23 cellular contexts compared by ENCODE assay signal in genomic region chr20:8913452-8913851, GRCh38.
"Had no signal": no experiment of that assay in that cellular context is flagged by ENCODE, and none has a peak within 500 bp of the region (broad histone marks: within the 10 kb centered on the region; RNA-seq: fewer than 3 reads in every experiment).

No MANE protein-coding gene starts in this region.

- H3K4me1 ChIP-seq: esophagus muscularis mucosa, foreskin keratinocyte, left ventricle myocardium inferior, right lobe of liver, tibial nerve had no signal

- ATAC-seq: activated CD8-positive, alpha-beta T cell treated with anti-CD3 and anti-CD28 coated beads for 36 hours; activated T-cell treated with anti-CD3 and anti-CD28 coated beads, Interleukin-2, amount 50 U/mL, for 4 hours; activated T-helper 17 cell treated with anti-CD3 and anti-CD28 coated beads, Interleukin-2, amount 50 U/mL, for 72 hours; foreskin keratinocyte; mucosa of descending colon; right lobe of liver had no signal

- H3K27ac Mint-ChIP-seq: activated CD8-positive, alpha-beta T cell treated with anti-CD3 and anti-CD28 coated beads for 36 hours; activated T-helper 17 cell treated with anti-CD3 and anti-CD28 coated beads, Interleukin-2, amount 50 U/mL, for 72 hours; dendritic cell treated with granulocyte-macrophage colony-stimulating factor and Interleukin-4, amounts not matched to agents 40 ng/mL and 50 ng/mL, for 4 days; progenitor cell of endocrine pancreas had no signal

- H3K4me3 Mint-ChIP-seq: activated CD8-positive, alpha-beta T cell treated with anti-CD3 and anti-CD28 coated beads for 36 hours; activated T-cell treated with anti-CD3 and anti-CD28 coated beads, Interleukin-2, amount 50 U/mL, for 4 hours; activated T-helper 17 cell treated with anti-CD3 and anti-CD28 coated beads, Interleukin-2, amount 50 U/mL, for 72 hours; dendritic cell treated with granulocyte-macrophage colony-stimulating factor and Interleukin-4, amounts not matched to agents 40 ng/mL and 50 ng/mL, for 4 days; nephron had no signal

- H3K27me3 ChIP-seq: esophagus muscularis mucosa, foreskin keratinocyte, neutrophil, ovary, right lobe of liver, tibial nerve had no signal

- H3K27ac ChIP-seq: esophagus muscularis mucosa, foreskin keratinocyte, left ventricle myocardium inferior, neutrophil, ovary, right lobe of liver, tibial nerve had no signal

- H3K4me3 ChIP-seq: esophagus muscularis mucosa, left ventricle myocardium inferior, lung, mucosa of descending colon, ovary, right lobe of liver, tibial nerve had no signal

- H3K4me1 Mint-ChIP-seq: activated T-helper 17 cell treated with anti-CD3 and anti-CD28 coated beads, Interleukin-2, amount 50 U/mL, for 72 hours; nephron had no signal

- H3K36me3 ChIP-seq: esophagus muscularis mucosa, left ventricle myocardium inferior, neutrophil, ovary, right lobe of liver, tibial nerve had no signal

- H3K27me3 Mint-ChIP-seq: activated CD8-positive, alpha-beta T cell treated with anti-CD3 and anti-CD28 coated beads for 36 hours; activated T-helper 17 cell treated with anti-CD3 and anti-CD28 coated beads, Interleukin-2, amount 50 U/mL, for 72 hours; dendritic cell treated with granulocyte-macrophage colony-stimulating factor and Interleukin-4, amounts not matched to agents 40 ng/mL and 50 ng/mL, for 4 days; progenitor cell of endocrine pancreas had no signal

- DNase-seq: activated CD4-positive, alpha-beta T cell treated with anti-CD3 and anti-CD28 coated beads, Interleukin-2, amount 50 U/mL, for 1 hour; activated CD8-positive, alpha-beta T cell treated with anti-CD3 and anti-CD28 coated beads for 36 hours; activated gamma-delta T cell treated with Interleukin-2 at 50 U/mL for 16 hours; activated naive CD4-positive, alpha-beta T cell treated with anti-CD3 and anti-CD28 coated beads, Interleukin-2, amount 50 U/mL, for 16 hours; activated T-cell treated with anti-CD3 and anti-CD28 coated beads, Interleukin-2, amount 50 U/mL, for 4 hours; amniotic stem cell; foreskin keratinocyte; islet precursor cell; left ventricle myocardium inferior; mucosa of descending colon; ovary; right lobe of liver; stimulated activated CD4-positive, alpha-beta T cell treated with anti-CD3 and anti-CD28 coated beads, Interleukin-2, amount 100 ng/mL, for 48 hours; stimulated activated naive CD4-positive, alpha-beta T cell treated with Interleukin-2 at 50 U/mL for 16 hours; T-helper 2 cell had no signal
